31 cellular contexts compared by ENCODE assay signal in the genomic region with DNA sequence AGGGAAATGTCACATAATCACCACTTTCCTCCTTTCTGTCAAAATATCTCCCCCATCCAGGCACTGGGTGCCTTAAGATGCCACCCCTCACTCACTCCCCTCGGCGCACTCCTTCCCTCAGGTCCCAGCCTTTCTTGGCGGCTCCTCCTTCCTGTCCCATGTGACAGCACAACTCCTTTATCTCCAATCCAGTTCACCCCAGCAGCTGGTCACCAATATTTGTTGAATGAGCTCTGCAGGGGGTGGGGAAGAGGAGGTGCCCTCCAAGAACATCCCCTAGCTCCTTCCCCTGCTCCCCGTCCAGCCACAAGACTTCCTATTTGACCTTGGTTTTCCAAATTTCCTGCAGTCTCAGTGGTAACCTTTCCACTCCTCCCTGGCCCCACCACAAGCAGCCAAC.
"Had no signal": no experiment of that assay in that cellular context is flagged by ENCODE, and none has a peak within 500 bp of the region (broad histone marks: within the 10 kb centered on the region; RNA-seq: fewer than 3 reads in every experiment).

No MANE protein-coding gene starts in this region.

- H3K4me3 ChIP-seq: coronary artery, esophagus muscularis mucosa, heart right ventricle, lung, mucosa of descending colon, ovary, right lobe of liver, smooth muscle cell, stomach, thyroid gland had no signal

- H3K9me3 Mint-ChIP-seq: mesothelial cell of epicardium; natural killer cell treated with Interleukin-12 subunit alpha and Interleukin-12 subunit beta and Interleukin-15 and Interleukin-18, amount 100 ng/mL, for 72 hours; stimulated activated effector memory CD8-positive, alpha-beta T cell treated with anti-CD3 and anti-CD28 coated beads, Interleukin-12 subunit alpha, Interleukin-12 subunit beta, amount 100 ng/mL, for 72 hours had no signal

- H3K36me3 ChIP-seq: esophagus muscularis mucosa, heart right ventricle, ovary, right lobe of liver, stomach, thyroid gland had no signal

- H3K4me3 Mint-ChIP-seq: memory B cell; mesothelial cell of epicardium; natural killer cell treated with Interleukin-12 subunit alpha and Interleukin-12 subunit beta and Interleukin-15 and Interleukin-18, amount 100 ng/mL, for 72 hours; stimulated activated effector memory CD8-positive, alpha-beta T cell treated with anti-CD3 and anti-CD28 coated beads, Interleukin-12 subunit alpha, Interleukin-12 subunit beta, amount 100 ng/mL, for 72 hours had no signal

- DNase-seq: dermis blood vessel endothelial cell; effector memory CD4-positive, alpha-beta T cell; foreskin keratinocyte; glutamatergic neuron; heart right ventricle; hippocampal formation; mucosa of descending colon; naive B cell; occipital lobe; ovary; posterior cingulate gyrus; right lobe of liver; stimulated activated CD4-positive, alpha-beta T cell treated with anti-CD3 and anti-CD28 coated beads, Interleukin-12 subunit alpha, Interleukin-12 subunit beta, amount 100 ng/mL, for 4 hours; stimulated activated CD4-positive, alpha-beta T cell treated with anti-CD3 and anti-CD28 coated beads, Interleukin-2, amount 100 ng/mL, for 24 hours; stimulated activated CD4-positive, alpha-beta T cell treated with anti-CD3 and anti-CD28 coated beads, Interleukin-4, amount 100 ng/mL, for 24 hours; stimulated activated naive CD4-positive, alpha-beta T cell treated with Interleukin-2 at 50 U/mL for 16 hours; stomach; thyroid gland; trophoblast cell had no signal

- H3K4me1 ChIP-seq: foreskin keratinocyte, right lobe of liver, stomach had no signal

- ATAC-seq: foreskin keratinocyte; heart right ventricle; left lobe of liver; mucosa of descending colon; natural killer cell treated with Interleukin-12 subunit alpha and Interleukin-12 subunit beta and Interleukin-15 and Interleukin-18, amount 100 ng/mL, for 72 hours; right lobe of liver; stimulated activated effector memory CD8-positive, alpha-beta T cell treated with anti-CD3 and anti-CD28 coated beads, Interleukin-12 subunit alpha, Interleukin-12 subunit beta, amount 100 ng/mL, for 72 hours had no signal

- FAIRE-seq: endothelial cell of umbilical vein, islet of Langerhans, urothelium cell line had no signal

- H3K27ac Mint-ChIP-seq: memory B cell; mesothelial cell of epicardium; naive B cell; stimulated activated effector memory CD8-positive, alpha-beta T cell treated with anti-CD3 and anti-CD28 coated beads, Interleukin-12 subunit alpha, Interleukin-12 subunit beta, amount 100 ng/mL, for 72 hours had no signal

- H3K4me2 ChIP-seq: smooth muscle cell had no signal

- H3K36me3 Mint-ChIP-seq: memory B cell; mesothelial cell of epicardium; naive B cell; natural killer cell treated with Interleukin-12 subunit alpha and Interleukin-12 subunit beta and Interleukin-15 and Interleukin-18, amount 100 ng/mL, for 72 hours; stimulated activated effector memory CD8-positive, alpha-beta T cell treated with anti-CD3 and anti-CD28 coated beads, Interleukin-12 subunit alpha, Interleukin-12 subunit beta, amount 100 ng/mL, for 72 hours had no signal

- H3K9me3 ChIP-seq: esophagus muscularis mucosa, heart right ventricle, mucosa of descending colon, ovary, right lobe of liver, thyroid gland had no signal

- H3K27me3 ChIP-seq: esophagus muscularis mucosa, foreskin keratinocyte, heart right ventricle, ovary, right lobe of liver, stomach, thyroid gland had no signal

- H3K4me1 Mint-ChIP-seq: stimulated activated effector memory CD8-positive, alpha-beta T cell treated with anti-CD3 and anti-CD28 coated beads, Interleukin-12 subunit alpha, Interleukin-12 subunit beta, amount 100 ng/mL, for 72 hours had no signal

- H3K27ac ChIP-seq: coronary artery, esophagus muscularis mucosa, foreskin keratinocyte, heart right ventricle, ovary, right lobe of liver, stomach, thyroid gland had no signal
